Comparison of ENCODE assay signal across 9 cellular contexts in genomic region chr19:41860419-41861097, GRCh38. TPM values are rescaled to one million over a fixed set of nuclear protein-coding genes. Genes with fewer than 3 reads are reported as not detected.
A peak's percentile ranks its signal among the peaks of the same experiment; 100 is the strongest.
DNase-seq lines count a peak whose midpoint lies in the region; ATAC-seq and TF ChIP-seq lines count a peak whose summit lies in the region.
"Had no signal": no experiment of that assay in that cellular context is flagged by ENCODE, and none has a peak within 500 bp of the region (broad histone marks: within the 10 kb centered on the region; RNA-seq: fewer than 3 reads in every experiment).

No MANE protein-coding gene starts in this region.

- peak overlapping the region; percentile 86 to 94 (median 91) for H3K27ac Mint-ChIP-seq in immature natural killer cell
- H3K27ac Mint-ChIP-seq in stimulated activated naive CD8-positive, alpha-beta T cell treated with anti-CD3 and anti-CD28 coated beads, Interleukin-15, amount 100 ng/mL, for 72 hours: peak overlapping the region; percentile 97 to 99

- TF ChIP-seq CTCF in ascending aorta (IDR thresholded peaks at IDR 0.05): no peak

- H3K27me3 ChIP-seq in BLaER1 (no peaks in the 10 kb centered on the region), HUES6 (ENCODE audit: control insufficient read depth, insufficient read depth, low read length) (no peaks in the 10 kb centered on the region), ascending aorta (no peaks in the 10 kb centered on the region)

- H3K4me1 Mint-ChIP-seq in immature natural killer cell: peaks cover 50 to 54% of the 10 kb centered on the region in 2 donors
- H3K4me1 Mint-ChIP-seq in stimulated activated naive CD8-positive, alpha-beta T cell treated with anti-CD3 and anti-CD28 coated beads, Interleukin-15, amount 100 ng/mL, for 72 hours: peaks cover 48% of the 10 kb centered on the region

- H3K9me3 ChIP-seq in BLaER1: no peaks in the 10 kb centered on the region
- H3K9me3 ChIP-seq in HUES6 (ENCODE audit: control insufficient read depth, insufficient read depth, low read depth, low read length): no peaks in the 10 kb centered on the region
- no peaks in the 10 kb centered on the region for H3K9me3 ChIP-seq in ascending aorta

- H3K27ac ChIP-seq in BLaER1 (peak overlapping the region; percentile 100), HUES6 (ENCODE audit: low read depth, low read length) (peak overlapping the region; percentile 96), ascending aorta (peak overlapping the region; percentile 92 to 95)

- peaks cover 11 to 26% (median 15%) of the 10 kb centered on the region in 3 donors for H3K36me3 Mint-ChIP-seq in immature natural killer cell

- peak overlapping the region; percentile 98 for H3K4me3 ChIP-seq in BLaER1
- peak overlapping the region; percentile 82 for H3K4me3 ChIP-seq in HUES6 (ENCODE audit: low read depth, low read length)
- peak overlapping the region; percentile 83 to 99 for H3K4me3 ChIP-seq in ascending aorta

- H3K36me3 ChIP-seq in BLaER1 (peaks cover 50% of the 10 kb centered on the region), HUES6 (ENCODE audit: control insufficient read depth, insufficient read depth, low read length) (peaks cover 51% of the 10 kb centered on the region), ascending aorta (peaks cover 43 to 45% of the 10 kb centered on the region in 2 donors)

- H3K9ac ChIP-seq in BLaER1 (peak overlapping the region; percentile 100), HUES6 (ENCODE audit: low read length) (peak overlapping the region; percentile 99)

- H3K4me1 ChIP-seq in BLaER1 (peaks cover 70% of the 10 kb centered on the region), HUES6 (ENCODE audit: control insufficient read depth, insufficient read depth, low read length) (peaks cover 24% of the 10 kb centered on the region), ascending aorta (peaks cover 25 to 27% of the 10 kb centered on the region in 2 donors)

- H4K20me1 ChIP-seq in BLaER1: peaks cover 49% of the 10 kb centered on the region

- no peak for DNase-seq in ascending aorta (ENCODE audit: low spot score in 2 of 2)
- DNase-seq in immature natural killer cell: no peak
- peak in 1 of 2 donors; percentile 37 for DNase-seq in stimulated activated naive CD8-positive, alpha-beta T cell treated with anti-CD3 and anti-CD28 coated beads, Interleukin-15, amount 100 ng/mL, for 72 hours
- no peak for DNase-seq in DMS 273 (lab: John Stamatoyannopoulos, UW; ENCODE audit: unreplicated experiment)

- H3K4me2 ChIP-seq in BLaER1: peak overlapping the region; percentile 99

- H3K4me3 Mint-ChIP-seq in immature natural killer cell: peak overlapping the region; percentile 82 to 98 (median 91)
- peak overlapping the region; percentile 86 to 90 for H3K4me3 Mint-ChIP-seq in stimulated activated naive CD8-positive, alpha-beta T cell treated with anti-CD3 and anti-CD28 coated beads, Interleukin-15, amount 100 ng/mL, for 72 hours

- peaks cover 1 to 10% (median 8%) of the 10 kb centered on the region in 3 donors for H3K27me3 Mint-ChIP-seq in immature natural killer cell (ENCODE audit: low read depth in 3 of 3)
- H3K27me3 Mint-ChIP-seq in stimulated activated naive CD8-positive, alpha-beta T cell treated with anti-CD3 and anti-CD28 coated beads, Interleukin-15, amount 100 ng/mL, for 72 hours: no peaks in the 10 kb centered on the region

- ATAC-seq in stimulated activated naive CD8-positive, alpha-beta T cell treated with anti-CD3 and anti-CD28 coated beads, Interleukin-15, amount 100 ng/mL, for 72 hours: no peak
- ATAC-seq in HG02870 (IDR thresholded peaks at IDR 0.05; ENCODE audit: unreplicated experiment): no peak
- no peak for ATAC-seq in GM21576 (IDR thresholded peaks at IDR 0.05; ENCODE audit: unreplicated experiment)

- intact Hi-C loops in ascending aorta (cut with DNase I): loop anchor here (1.0 to 5.0 kb wide), 2 partner anchors 24 to 217 kb away; partner anchors contain the start of gene ZNF574

- no peaks in the 10 kb centered on the region for H3K9me3 Mint-ChIP-seq in immature natural killer cell
- H3K9me3 Mint-ChIP-seq in stimulated activated naive CD8-positive, alpha-beta T cell treated with anti-CD3 and anti-CD28 coated beads, Interleukin-15, amount 100 ng/mL, for 72 hours: no peaks in the 10 kb centered on the region

RNA-seq across cellular contexts. Expression of gene RPS19, which starts 0.5 kb away (rescaled TPM):
- total RNA-seq in ascending aorta: 956 TPM
- polyA plus RNA-seq in immature natural killer cell: 1,000 to 10,000 TPM; 2,260 to 5,043 (median 3,564) TPM

RNA-seq across cellular contexts. Expression of gene DMRTC2, which starts 15.7 kb away (rescaled TPM):
- not detected for total RNA-seq in ascending aorta
- polyA plus RNA-seq in immature natural killer cell: not detected
- total RNA-seq: myocyte had no signal

RNA-seq across cellular contexts. Expression of gene LYPD4, which starts 16.1 kb away (rescaled TPM):
- not detected for total RNA-seq in ascending aorta
- not detected for polyA plus RNA-seq in immature natural killer cell
- total RNA-seq: myocyte had no signal

RNA-seq across cellular contexts. Expression of gene CD79A, which starts 16.5 kb away (rescaled TPM):
- total RNA-seq in ascending aorta: not detected
- polyA plus RNA-seq in immature natural killer cell: 1 to 10 TPM; 4.1 to 8.3 (median 5.1) TPM

RNA-seq across cellular contexts. Expression of gene ARHGEF1, which starts 22.4 kb away (rescaled TPM):
- 178 TPM for total RNA-seq in ascending aorta
- polyA plus RNA-seq in immature natural killer cell: 100 to 1,000 TPM; 129 to 394 (median 156) TPM
